In the genomic region with DNA sequence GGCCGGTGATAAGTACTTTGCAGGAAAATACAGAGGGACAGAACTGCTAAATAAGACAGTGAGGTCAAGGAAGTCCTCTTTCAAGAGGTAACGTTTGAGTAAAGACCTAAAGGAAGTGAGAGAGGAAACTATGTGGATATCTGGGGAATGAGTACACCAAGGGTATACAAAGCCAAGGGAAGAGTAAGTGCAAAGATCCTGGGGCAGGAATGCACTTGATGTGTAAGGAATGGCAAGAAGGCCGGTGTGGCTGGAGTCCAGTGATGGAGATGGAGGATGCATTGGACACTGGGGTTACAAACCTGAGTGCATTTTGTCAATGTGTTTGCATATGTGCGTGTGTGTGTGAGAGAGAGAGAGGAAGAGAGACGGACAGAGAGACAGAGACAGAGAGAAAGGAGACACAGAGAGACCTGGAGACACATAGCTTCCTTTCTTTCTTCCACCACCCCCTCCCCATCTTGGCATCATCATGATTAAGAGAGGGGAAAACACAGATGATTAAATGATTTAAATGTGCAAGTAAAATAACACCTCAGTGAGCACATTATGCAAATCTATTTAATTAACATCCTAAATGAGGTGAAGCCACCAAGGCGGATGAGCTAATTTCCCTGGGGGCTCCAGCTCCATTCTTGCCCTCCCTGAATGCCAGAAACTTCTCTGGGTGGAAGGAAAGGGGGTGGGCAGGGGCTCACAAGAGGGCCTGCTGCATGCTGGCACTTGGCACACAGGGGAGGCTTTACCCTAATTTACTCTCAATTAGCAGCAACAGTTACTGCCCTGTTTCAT, we compare ENCODE assay signal across 1 cellular context.
TF ChIP-seq lines count a peak whose summit lies in the region.

No MANE protein-coding gene starts in this region.

TF ChIP-seq in H1, 55 proteins besides CTCF, POLR2A, EP300 and RAD21 (continued from another document):
- TF ChIP-seq JUN (IDR thresholded peaks at IDR 0.05; ENCODE audit: low read depth, low read length) (no peak), ASH2L (IDR thresholded peaks at IDR 0.05; ENCODE audit: low read length) (no peak), EGR1 (IDR thresholded peaks at IDR 0.05; ENCODE audit: borderline replicate concordance, low read depth, low read length) (no peak), KDM1A (IDR thresholded peaks at IDR 0.05; ENCODE audit: borderline replicate concordance, low read length) (peak; percentile 42; the same call in 1 of the 2 replicates)
